ENCODE assay signal across 9 cellular contexts in genomic region chr9:96453625-96454024, GRCh38. TPM values are rescaled to one million over a fixed set of nuclear protein-coding genes. Genes with fewer than 3 reads are reported as not detected.
DNase-seq lines count a peak whose midpoint lies in the region; ATAC-seq and TF ChIP-seq lines count a peak whose summit lies in the region.
"Had no signal": no experiment of that assay in that cellular context is flagged by ENCODE, and none has a peak within 500 bp of the region (broad histone marks: within the 10 kb centered on the region; RNA-seq: fewer than 3 reads in every experiment).

No MANE protein-coding gene starts in this region.

- H3K27ac ChIP-seq in uterus, result no peak overlapping the region

- H3K27me3 ChIP-seq in uterus, result no peaks in the 10 kb centered on the region

- H3K4me3 ChIP-seq in LNCaP clone FGC (ENCODE audit: low read depth, low read length) (no peak overlapping the region), choroid plexus epithelial cell (ENCODE audit: low read depth, low read length) (no peak overlapping the region), uterus (no peak overlapping the region)

- H3K36me3 ChIP-seq in uterus, result no peaks in the 10 kb centered on the region

- no peaks in the 10 kb centered on the region for H3K9me3 Mint-ChIP-seq in neural crest cell
- H3K9me3 Mint-ChIP-seq: IgD-negative memory B cell had no signal

- TF ChIP-seq CTCF in LNCaP clone FGC (IDR thresholded peaks at IDR 0.05; ENCODE audit: control insufficient read depth, extremely low read depth, insufficient read depth) (peak; percentile 87), choroid plexus epithelial cell (conservative IDR thresholded peaks at IDR 0.05; ENCODE audit: low read depth, low read length) (peak; percentile 87), neural crest cell (conservative IDR thresholded peaks at IDR 0.05) (peak; percentile 59), uterus (IDR thresholded peaks at IDR 0.05) (peak in 2 of 4 experiments; percentile 15 to 28)

- H3K4me1 Mint-ChIP-seq in neural crest cell, result peaks cover 27% of the 10 kb centered on the region

- H3K27ac Mint-ChIP-seq in neural crest cell (ENCODE audit: unreplicated experiment), result no peak overlapping the region
- H3K27ac Mint-ChIP-seq: IgD-negative memory B cell had no signal

- intact Hi-C loops in uterus (cut with DNase I; ENCODE audit: low total_unique reads), result no loop called here

- no peak for TF ChIP-seq POLR2A in uterus (IDR thresholded peaks at IDR 0.05)

- peak; percentile 54 for DNase-seq in EH (ENCODE audit: low read depth)
- DNase-seq in LNCaP clone FGC (ENCODE audit: low read depth), result peak; percentile 44
- peak; percentile 77 for DNase-seq in choroid plexus epithelial cell (ENCODE audit: low read depth)
- no peak for DNase-seq in neural crest cell (ENCODE audit: low read depth, low spot score)
- no peak for DNase-seq in uterus
- no peak for DNase-seq in NCI-H2171 treated with DMSO at 0.1 percent for 48 hours (lab: John Stamatoyannopoulos, UW)
- no peak for DNase-seq in central memory CD4-positive, alpha-beta T cell

- no peaks in the 10 kb centered on the region for H3K9me3 ChIP-seq in uterus

- no peak for ATAC-seq in HG02973 (IDR thresholded peaks at IDR 0.05; ENCODE audit: unreplicated experiment)

- H3K4me1 ChIP-seq in uterus, result no peaks in the 10 kb centered on the region

- peaks cover 2% of the 10 kb centered on the region for H3K36me3 Mint-ChIP-seq in neural crest cell (ENCODE audit: low read depth)

- peak overlapping the region; percentile 8 for H3K4me3 Mint-ChIP-seq in neural crest cell

- H3K27me3 Mint-ChIP-seq in neural crest cell (ENCODE audit: low read depth), result no peaks in the 10 kb centered on the region

RNA-seq across cellular contexts. Expression of gene HABP4, which starts 3.7 kb away (rescaled TPM):
- total RNA-seq in neural crest cell (24.2 and 24.7 TPM in 2 replicates), uterus (10 to 100 TPM in 2 of 4 donors, 1 to 10 TPM in 2; 4.1 to 19.4 (median 11.9) TPM)

RNA-seq across cellular contexts. Expression of gene ZNF367, which starts 35.5 kb away (rescaled TPM):
- total RNA-seq in neural crest cell, result 13.3 and 15.4 TPM in 2 replicates
- 10 to 100 TPM in 1 of 4 donors, 1 to 10 TPM in 2, under 1 TPM in 1; 0.26 to 21.2 (median 1.7) TPM for total RNA-seq in uterus

Comparison
In these comparisons a context has a peak if more than half of its experiments do, and no peak if none do; other contexts are left out.
1. DNase-seq: peak in EH (single experiment), LNCaP clone FGC (single experiment) and choroid plexus epithelial cell (single experiment); none in neural crest cell (single experiment), uterus (0 of 2), NCI-H2171 treated with DMSO at 0.1 percent for 48 hours (single experiment) and central memory CD4-positive, alpha-beta T cell (single experiment).